In genomic region chr17:60678118-60678444, GRCh38 we compare ENCODE assay signal across 8 cellular contexts. TPM values are rescaled to one million over a fixed set of nuclear protein-coding genes. Genes with fewer than 3 reads are reported as not detected.
DNase-seq lines count a peak whose midpoint lies in the region; ATAC-seq and TF ChIP-seq lines count a peak whose summit lies in the region.

No MANE protein-coding gene starts in this region.

- WGBS in SK-N-SH (ENCODE audit: low lambda C conversion rate), result 6% methylated on average over 6 of the region's 6 CpGs

- POLR2A ChIA-PET in SK-N-SH (lab: Yijun Ruan, JAX), result no interaction called here
- POLR2A ChIA-PET in activated CD4-positive, alpha-beta memory T cell treated with anti-CD3 and anti-CD28 coated beads, Interleukin-2, amount 10 ng/mL, durations not matched to agents 7 days and 5 days (lab: Charles Lee), result interaction anchor here (0.9 to 2.0 kb wide), 6 partner anchors 10 to 1386 kb away, joined by 3 to 17 read pairs (median 6); partner anchors contain the start of genes PPM1D and USP32

- H3K27me3 Mint-ChIP-seq in activated CD4-positive, alpha-beta memory T cell treated with anti-CD3 and anti-CD28 coated beads, Interleukin-2, amount 10 ng/mL, durations not matched to agents 7 days and 5 days, result no peaks in the 10 kb centered on the region

- H3K9me3 Mint-ChIP-seq in activated CD4-positive, alpha-beta memory T cell treated with anti-CD3 and anti-CD28 coated beads, Interleukin-2, amount 10 ng/mL, durations not matched to agents 7 days and 5 days, result peaks cover 4% of the 10 kb centered on the region

- H3K4me2 ChIP-seq in SK-N-SH, result peak overlapping the region; percentile 82

- H3K27ac Mint-ChIP-seq in activated CD4-positive, alpha-beta memory T cell treated with anti-CD3 and anti-CD28 coated beads, Interleukin-2, amount 10 ng/mL, durations not matched to agents 7 days and 5 days, result peak overlapping the region; percentile 69

- no peak for TF ChIP-seq RAD21 in SK-N-SH (IDR thresholded peaks at IDR 0.05; ENCODE audit: low read length)

- ATAC-seq in SK-N-SH treated with all-trans-retinoic acid at 6 μM for 48 hours (no peak), GM21825 (IDR thresholded peaks at IDR 0.05; ENCODE audit: unreplicated experiment) (no peak)

- H3K27me3 ChIP-seq in SK-N-SH (ENCODE audit: insufficient read depth) (no peaks in the 10 kb centered on the region), iPS-18a (ENCODE audit: control insufficient read depth, insufficient read depth, low read length) (no peaks in the 10 kb centered on the region), subcutaneous abdominal adipose tissue (ENCODE audit: control insufficient read depth in 5 of 5, insufficient read depth in 4 of 5, low read length in 5 of 5) (no peaks in the 10 kb centered on the region)

- H3K36me3 ChIP-seq in SK-N-SH (replicated peaks in 1 of 2; ENCODE audit: control insufficient read depth in 1 of 2, insufficient read depth in 2 of 2, low read length in 1 of 2) (no peaks in the 10 kb centered on the region), iPS-18a (ENCODE audit: control insufficient read depth, low read depth, low read length) (no peaks in the 10 kb centered on the region), subcutaneous abdominal adipose tissue (ENCODE audit: control insufficient read depth in 5 of 5, insufficient read depth in 5 of 5, low read length in 5 of 5) (peaks cover 0 to 10% (median 0%) of the 10 kb centered on the region in 5 donors)

- peak overlapping the region; percentile 85 for H2AFZ ChIP-seq in SK-N-SH (ENCODE audit: low read depth)

- no peak for TF ChIP-seq EP300 in SK-N-SH (IDR thresholded peaks at IDR 0.05; ENCODE audit: borderline replicate concordance in 1 of 2, low read depth in 1 of 2, low read length in 1 of 2)

- H3K4me1 ChIP-seq in SK-N-SH (ENCODE audit: control insufficient read depth in 1 of 2, insufficient read depth in 2 of 2, low read depth in 1 of 2, low read length in 1 of 2) (peaks cover 3 to 6% of the 10 kb centered on the region in 2 experiments; a peak in 1 of 4 replicates), iPS-18a (ENCODE audit: control insufficient read depth, low read depth, low read length) (peaks cover 5% of the 10 kb centered on the region), subcutaneous abdominal adipose tissue (ENCODE audit: control insufficient read depth in 5 of 5, insufficient read depth in 5 of 5, low read length in 5 of 5) (peaks cover 2 to 19% (median 15%) of the 10 kb centered on the region in 5 donors)

- H3K9me3 ChIP-seq in SK-N-SH (no peaks in the 10 kb centered on the region), iPS-18a (ENCODE audit: control insufficient read depth, low read depth, low read length) (no peaks in the 10 kb centered on the region), subcutaneous abdominal adipose tissue (ENCODE audit: control insufficient read depth in 5 of 5, low read length in 5 of 5) (peaks cover 0 to 4% (median 0%) of the 10 kb centered on the region in 5 donors)

- no peaks in the 10 kb centered on the region for H3K36me3 Mint-ChIP-seq in activated CD4-positive, alpha-beta memory T cell treated with anti-CD3 and anti-CD28 coated beads, Interleukin-2, amount 10 ng/mL, durations not matched to agents 7 days and 5 days (ENCODE audit: low read depth)

- CTCF ChIA-PET in SK-N-SH (lab: Yijun Ruan, JAX), result interaction anchor here (1.4 to 1.5 kb wide), 2 partner anchors 10 to 109 kb away, joined by 4 to 7 read pairs; no protein-coding TSS in a partner anchor
- CTCF ChIA-PET in activated CD4-positive, alpha-beta memory T cell treated with anti-CD3 and anti-CD28 coated beads, Interleukin-2, amount 10 ng/mL, durations not matched to agents 7 days and 5 days (lab: Charles Lee), result interaction anchor here (0.9 to 1.1 kb wide), 2 partner anchors 32 to 78 kb away, joined by 3 to 5 read pairs; partner anchors contain the start of gene PPM1D

- peak overlapping the region; percentile 86 for H3K4me3 Mint-ChIP-seq in activated CD4-positive, alpha-beta memory T cell treated with anti-CD3 and anti-CD28 coated beads, Interleukin-2, amount 10 ng/mL, durations not matched to agents 7 days and 5 days

- H4K20me1 ChIP-seq in SK-N-SH (ENCODE audit: insufficient read depth), result no peaks in the 10 kb centered on the region

- peak overlapping the region; percentile 12 to 48; a peak in 2 of 4 replicates for H3K27ac ChIP-seq in SK-N-SH (ENCODE audit: low read depth in 2 of 2, low read length in 1 of 2)
- H3K27ac ChIP-seq in iPS-18a (ENCODE audit: low read length), result no peak overlapping the region
- H3K27ac ChIP-seq in subcutaneous abdominal adipose tissue (ENCODE audit: low read depth, low read length), result peak overlapping the region; percentile 86

- peaks cover 16% of the 10 kb centered on the region for H3K4me1 Mint-ChIP-seq in activated CD4-positive, alpha-beta memory T cell treated with anti-CD3 and anti-CD28 coated beads, Interleukin-2, amount 10 ng/mL, durations not matched to agents 7 days and 5 days

- peaks cover 2% of the 10 kb centered on the region for H3F3A ChIP-seq in SK-N-SH (replicated peaks; ENCODE audit: insufficient read depth)

- peak overlapping the region; percentile 67 for H3K9ac ChIP-seq in SK-N-SH
- peak overlapping the region; percentile 60 for H3K9ac ChIP-seq in iPS-18a (ENCODE audit: low read length)
- peak overlapping the region; percentile 48 to 95 (median 90) for H3K9ac ChIP-seq in subcutaneous abdominal adipose tissue (ENCODE audit: low read length in 5 of 5)

- H3K9me2 ChIP-seq in SK-N-SH, result no peaks in the 10 kb centered on the region

- no peak for TF ChIP-seq CTCF in SK-N-SH (IDR thresholded peaks at IDR 0.05)

- DNase-seq in SK-N-SH (no peak), T1000 (lab: John Stamatoyannopoulos, UW) (no peak), RKO (ENCODE audit: low spot score) (no peak)
- no peak for DNase-seq in activated CD4-positive, alpha-beta memory T cell treated with anti-CD3 and anti-CD28 coated beads, Interleukin-2, amount 10 ng/mL, durations not matched to agents 7 days and 5 days

- H3K79me2 ChIP-seq in SK-N-SH (ENCODE audit: insufficient read depth), result no peaks in the 10 kb centered on the region

- H3K4me3 ChIP-seq in SK-N-SH (ENCODE audit: low read depth in 2 of 2, low read length in 1 of 2), result peak overlapping the region; percentile 59 to 77
- H3K4me3 ChIP-seq in iPS-18a (ENCODE audit: low read length), result peak overlapping the region; percentile 78
- peak overlapping the region; percentile 87 to 99 (median 97) for H3K4me3 ChIP-seq in subcutaneous abdominal adipose tissue (ENCODE audit: low read depth in 1 of 5, low read length in 5 of 5)

TF ChIP-seq in SK-N-SH, 30 proteins besides CTCF, POLR2A, EP300 and RAD21:
- TF ChIP-seq FOXM1 (IDR thresholded peaks at IDR 0.05; ENCODE audit: low read depth) (no peak), MEF2A (IDR thresholded peaks at IDR 0.05; ENCODE audit: borderline replicate concordance, low read depth) (0 out of 2 replicates have a peak, but pooled peaks have one; percentile 5), ZBTB33 (IDR thresholded peaks at IDR 0.05; ENCODE audit: borderline replicate concordance, low read depth) (no peak), FOSL2 (IDR thresholded peaks at IDR 0.05; ENCODE audit: borderline replicate concordance, low read depth) (no peak), EZH2phosphoT487 (IDR thresholded peaks at IDR 0.05; ENCODE audit: borderline replicate concordance, low read depth) (no peak), RCOR1 (IDR thresholded peaks at IDR 0.05; ENCODE audit: low read length) (no peak)

TF ChIP-seq in SK-N-SH treated with all-trans-retinoic acid at 6 μM for 48 hours, 23 proteins besides CTCF, POLR2A, EP300 and RAD21 (continues in another document):
- TF ChIP-seq ZFP3 (CRISPR knock-in tag; IDR thresholded peaks at IDR 0.05), result no peak
- no peak for TF ChIP-seq ZNF8 (CRISPR knock-in tag; IDR thresholded peaks at IDR 0.05)
- no peak for TF ChIP-seq CSDC2 (CRISPR knock-in tag; IDR thresholded peaks at IDR 0.05)
- no peak for TF ChIP-seq ZNF70 (CRISPR knock-in tag; IDR thresholded peaks at IDR 0.05)
- TF ChIP-seq PPARA (CRISPR knock-in tag; IDR thresholded peaks at IDR 0.05; ENCODE audit: borderline replicate concordance), result no peak
- TF ChIP-seq, protein P1, sequence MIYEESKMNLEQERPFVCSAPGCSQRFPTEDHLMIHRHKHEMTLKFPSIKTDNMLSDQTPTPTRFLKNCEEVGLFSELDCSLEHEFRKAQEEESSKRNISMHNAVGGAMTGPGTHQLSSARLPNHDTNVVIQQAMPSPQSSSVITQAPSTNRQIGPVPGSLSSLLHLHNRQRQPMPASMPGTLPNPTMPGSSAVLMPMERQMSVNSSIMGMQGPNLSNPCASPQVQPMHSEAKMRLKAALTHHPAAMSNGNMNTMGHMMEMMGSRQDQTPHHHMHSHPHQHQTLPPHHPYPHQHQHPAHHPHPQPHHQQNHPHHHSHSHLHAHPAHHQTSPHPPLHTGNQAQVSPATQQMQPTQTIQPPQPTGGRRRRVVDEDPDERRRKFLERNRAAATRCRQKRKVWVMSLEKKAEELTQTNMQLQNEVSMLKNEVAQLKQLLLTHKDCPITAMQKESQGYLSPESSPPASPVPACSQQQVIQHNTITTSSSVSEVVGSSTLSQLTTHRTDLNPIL (CRISPR knock-in tag; IDR thresholded peaks at IDR 0.05; ENCODE audit: low read depth), result no peak
- no peak for TF ChIP-seq ZFP30 (CRISPR knock-in tag; IDR thresholded peaks at IDR 0.05)
- no peak for TF ChIP-seq GLIS3 (CRISPR knock-in tag; IDR thresholded peaks at IDR 0.05)
- no peak for TF ChIP-seq RARB (CRISPR knock-in tag; IDR thresholded peaks at IDR 0.05)
- no peak for TF ChIP-seq PATZ1 (CRISPR knock-in tag; IDR thresholded peaks at IDR 0.05; ENCODE audit: borderline replicate concordance)
- TF ChIP-seq OSR1 (CRISPR knock-in tag; IDR thresholded peaks at IDR 0.05), result no peak
- TF ChIP-seq BACH2 (CRISPR knock-in tag; IDR thresholded peaks at IDR 0.05; ENCODE audit: borderline replicate concordance), result no peak

RNA-seq across cellular contexts. Expression of gene BCAS3, which starts 0.4 kb away (rescaled TPM):
- 5.9 and 6.3 TPM in 2 replicates for polyA plus RNA-seq in SK-N-SH (2012; rRNA removed)
- polyA plus RNA-seq in SK-N-SH (2012; cell fraction: cytosol; rRNA removed), result 4.9 and 5.1 TPM in 2 replicates
- polyA plus RNA-seq in SK-N-SH (2012; cell fraction: nucleus; rRNA removed), result 15.2 and 16.6 TPM in 2 replicates
- total RNA-seq in activated CD4-positive, alpha-beta memory T cell treated with anti-CD3 and anti-CD28 coated beads, Interleukin-2, amount 10 ng/mL, durations not matched to agents 7 days and 5 days, result 10 to 100 TPM; 16.2 to 19.8 TPM
